Comparison of ENCODE assay signal across 25 cellular contexts in the genomic region with DNA sequence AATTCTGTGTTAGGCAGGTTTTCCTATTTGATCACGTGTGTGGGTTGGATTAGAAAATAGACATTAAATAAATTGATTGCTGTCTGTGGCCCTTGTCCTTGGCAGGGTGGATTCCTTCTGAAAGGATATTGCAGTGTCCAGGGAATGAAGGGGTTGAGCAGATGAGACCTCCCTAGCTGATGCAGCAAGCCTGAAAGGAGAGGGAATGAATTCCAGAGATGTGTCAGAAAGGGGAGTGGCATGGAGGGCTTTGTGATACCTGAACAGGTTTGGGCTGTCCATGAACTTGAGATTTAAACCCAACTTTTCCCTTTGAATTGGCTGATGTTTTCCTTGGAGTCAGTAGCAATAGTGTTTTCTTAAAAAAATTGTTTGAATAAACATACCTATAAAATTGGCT.
A peak's percentile ranks its signal among the peaks of the same experiment; 100 is the strongest.
DNase-seq lines count a peak whose midpoint lies in the region; ATAC-seq, FAIRE-seq and TF ChIP-seq lines count a peak whose summit lies in the region.
"Had no signal": no experiment of that assay in that cellular context is flagged by ENCODE, and none has a peak within 500 bp of the region (broad histone marks: within the 10 kb centered on the region; RNA-seq: fewer than 3 reads in every experiment).

No MANE protein-coding gene starts in this region.

- H3K23me2 ChIP-seq in H9 (ENCODE audit: insufficient read length, low read depth, low read length, poor library complexity, severe bottlenecking) (no peaks in the 10 kb centered on the region), H1 (ENCODE audit: low read depth, low read length) (no peaks in the 10 kb centered on the region)

- H2AK5ac ChIP-seq in H9 (ENCODE audit: insufficient read length, low read length): no peak overlapping the region
- no peak overlapping the region for H2AK5ac ChIP-seq in H1 (ENCODE audit: low read depth, low read length)

- H4K91ac ChIP-seq in H9 (ENCODE audit: insufficient read length, low read depth, low read length) (no peak overlapping the region), H1 (replicated peaks; ENCODE audit: insufficient read length, low read length) (no peak overlapping the region)

- H3K4me1 Mint-ChIP-seq in H9 (peaks cover 15 to 49% of the 10 kb centered on the region in 2 experiments), nephron progenitor cell (peaks cover 16% of the 10 kb centered on the region)
- H3K4me1 Mint-ChIP-seq: CD14-positive monocyte; CD4-positive, alpha-beta memory T cell; CD4-positive, CD25-positive, alpha-beta regulatory T cell; CD8-positive, alpha-beta memory T cell had no signal

- TF ChIP-seq RAD21 in H1 (IDR thresholded peaks at IDR 0.05 in 1 of 2, conservative IDR thresholded peaks at IDR 0.05 in 1 of 2; ENCODE audit: low read depth in 2 of 2, low read length in 2 of 2): no peak

- peaks cover 7% of the 10 kb centered on the region for H3K4me1 ChIP-seq in H9 (ENCODE audit: insufficient read depth, low read length)
- peaks cover 0 to 13% (median 4%) of the 10 kb centered on the region in 4 experiments; a peak in 5 of 7 replicates for H3K4me1 ChIP-seq in H1 (replicated peaks in 1 of 4; ENCODE audit: control insufficient read depth in 3 of 4, insufficient read depth in 4 of 4, low read length in 3 of 4)
- H3K4me1 ChIP-seq: BE2C, BLaER1 had no signal

- TF ChIP-seq CTCF in H9 (conservative IDR thresholded peaks at IDR 0.05) (no peak), H1 (IDR thresholded peaks at IDR 0.05; ENCODE audit: control extremely low read depth in 1 of 3, insufficient read depth in 1 of 3, low read depth in 1 of 3, low read length in 3 of 3) (no peak), nephron progenitor cell (IDR thresholded peaks at IDR 0.05) (no peak)

- no peak overlapping the region for H2BK5ac ChIP-seq in H9 (ENCODE audit: insufficient read length, low read length)
- H2BK5ac ChIP-seq in H1 (ENCODE audit: low read depth, low read length): no peak overlapping the region

- H3K27ac ChIP-seq in H9 (ENCODE audit: insufficient read length, low read depth, low read length) (no peak overlapping the region), H1 (ENCODE audit: low read depth, low read length) (no peak overlapping the region)
- H3K27ac ChIP-seq: BLaER1 had no signal

- peak overlapping the region in 2 of 3 experiments; percentile 54 to 85; a peak in 3 of 7 replicates for H3K27ac Mint-ChIP-seq in H9
- H3K27ac Mint-ChIP-seq in nephron progenitor cell: peak overlapping the region; percentile 86
- H3K27ac Mint-ChIP-seq: CD14-positive monocyte; CD4-positive, alpha-beta memory T cell; CD4-positive, CD25-positive, alpha-beta regulatory T cell; CD8-positive, alpha-beta memory T cell had no signal

- POLR2A ChIA-PET in H1 (lab: Charles Lee; ENCODE audit: partially characterized antibody): interaction anchor here (0.6 kb wide), 1 partner anchor 274 kb away, joined by 4 read pairs; no protein-coding TSS in a partner anchor

- H2BK120ac ChIP-seq in H9 (ENCODE audit: low read depth, low read length, poor library complexity, severe bottlenecking) (no peak overlapping the region), H1 (replicated peaks; ENCODE audit: low read depth, low read length) (no peak overlapping the region)

- H3K9me3 Mint-ChIP-seq in H9 (no peaks in the 10 kb centered on the region; a peak in 1 of 5 replicates), nephron progenitor cell (peaks cover 15% of the 10 kb centered on the region)
- H3K9me3 Mint-ChIP-seq: CD4-positive, alpha-beta memory T cell; CD4-positive, CD25-positive, alpha-beta regulatory T cell had no signal

- peak; percentile 48 for FAIRE-seq in H1 (lab: Jason Lieb, UNC)
- FAIRE-seq: A204.1, G401.6, GM12891 had no signal

- H3T11ph ChIP-seq in H9 (ENCODE audit: low read length): no peak overlapping the region

- H3K79me2 ChIP-seq in H9 (ENCODE audit: insufficient read depth, low read length): peaks cover 10% of the 10 kb centered on the region; the same call in 1 of the 2 replicates
- H3K79me2 ChIP-seq in H1 (ENCODE audit: control insufficient read depth in 1 of 2, insufficient read depth in 2 of 2, low read length in 2 of 2): peaks cover 0 to 98% of the 10 kb centered on the region in 2 experiments; a peak in 3 of 4 replicates

- CTCF ChIA-PET in H1 (lab: Charles Lee; ENCODE audit: partially characterized antibody): no interaction called here

- H2AFZ ChIP-seq in H9 (ENCODE audit: low read length) (no peak overlapping the region), H1 (ENCODE audit: low read length) (no peak overlapping the region)

- no peak overlapping the region for H4K8ac ChIP-seq in H9 (replicated peaks; ENCODE audit: insufficient read length, low read depth, low read length)
- no peak overlapping the region for H4K8ac ChIP-seq in H1 (ENCODE audit: extremely low read depth, insufficient read depth, low read length)

- H3K18ac ChIP-seq in H9 (ENCODE audit: insufficient read length, low read depth, low read length) (no peak overlapping the region), H1 (ENCODE audit: extremely low read depth, low read length) (no peak overlapping the region)

- H3K4ac ChIP-seq in H9 (ENCODE audit: low read depth, low read length) (no peak overlapping the region), H1 (replicated peaks; ENCODE audit: insufficient read length, low read depth, low read length) (no peak overlapping the region)

- DNase-seq in H9: no peak
- DNase-seq in H1 (ENCODE audit: low read depth in 1 of 2, low spot score in 2 of 2): no peak
- no peak for DNase-seq in nephron progenitor cell
- DNase-seq in DMS53 treated with DMSO at 0.1 percent for 48 hours (lab: John Stamatoyannopoulos, UW; ENCODE audit: unreplicated experiment): no peak
- DNase-seq: 8988T; ACHN; BE2C; C1 segment of cervical spinal cord; CD4-positive, alpha-beta memory T cell; CD4-positive, CD25-positive, alpha-beta regulatory T cell; CD8-positive, alpha-beta memory T cell; COR-L47; DMS 273 treated with DMSO at 0.1 percent for 48 hours; DMS153; DMS53; DMS79 treated with DMSO at 0.1 percent for 48 hours; GF-D8 had no signal

- H3K27me3 ChIP-seq in H9 (ENCODE audit: insufficient read depth, low read length) (no peaks in the 10 kb centered on the region), H1 (replicated peaks in 1 of 4; ENCODE audit: control insufficient read depth in 3 of 4, extremely low read depth in 1 of 4, insufficient read depth in 3 of 4, low read length in 3 of 4) (no peaks in the 10 kb centered on the region)
- H3K27me3 ChIP-seq: BE2C, BLaER1 had no signal

- no peak overlapping the region for H3K4me2 ChIP-seq in H9 (ENCODE audit: insufficient read depth, insufficient read length, low read length)
- H3K4me2 ChIP-seq in H1 (ENCODE audit: insufficient read depth in 1 of 2, low read depth in 2 of 2, low read length in 2 of 2): no peak overlapping the region
- H3K4me2 ChIP-seq: BLaER1 had no signal

- H3K14ac ChIP-seq in H9 (ENCODE audit: insufficient read depth, low read length) (no peak overlapping the region), H1 (ENCODE audit: insufficient read length) (no peak overlapping the region)

- no peak overlapping the region for H2BK15ac ChIP-seq in H9 (ENCODE audit: low read depth, low read length)
- H2BK15ac ChIP-seq in H1 (ENCODE audit: low read length): no peak overlapping the region; the same call in 1 of the 2 replicates

- no peak overlapping the region for H2BK12ac ChIP-seq in H9 (ENCODE audit: insufficient read length, low read depth, low read length)
- no peak overlapping the region for H2BK12ac ChIP-seq in H1 (ENCODE audit: low read depth, low read length)

- H3K9me3 ChIP-seq in H9 (ENCODE audit: control insufficient read depth, low read depth, low read length) (no peaks in the 10 kb centered on the region), H1 (ENCODE audit: insufficient read depth in 2 of 2, low read depth in 1 of 2, low read length in 1 of 2) (no peaks in the 10 kb centered on the region)
- H3K9me3 ChIP-seq: BE2C, BLaER1 had no signal

- H4K20me1 ChIP-seq in H9 (ENCODE audit: control insufficient read depth, insufficient read depth, insufficient read length) (no peaks in the 10 kb centered on the region), H1 (replicated peaks in 1 of 2; ENCODE audit: control insufficient read depth in 1 of 2, insufficient read depth in 2 of 2, low read length in 2 of 2) (peaks cover 0 to 3% of the 10 kb centered on the region in 2 experiments)
- H4K20me1 ChIP-seq: BLaER1 had no signal

- no peak for TF ChIP-seq EP300 in H1 (IDR thresholded peaks at IDR 0.05; ENCODE audit: borderline replicate concordance in 1 of 2, low read depth in 2 of 2, low read length in 2 of 2)

- no peak overlapping the region for H3K9ac ChIP-seq in H9 (ENCODE audit: extremely low read depth, insufficient read length, low read length)
- H3K9ac ChIP-seq in H1 (replicated peaks in 1 of 4; ENCODE audit: extremely low read depth in 1 of 4, low read depth in 3 of 4, low read length in 3 of 4): no peak overlapping the region
- H3K9ac ChIP-seq: BLaER1 had no signal

- no peaks in the 10 kb centered on the region for H3K79me1 ChIP-seq in H9 (ENCODE audit: insufficient read depth, low read depth, low read length, poor library complexity, severe bottlenecking)
- H3K79me1 ChIP-seq in H1 (ENCODE audit: low read depth, low read length): peaks cover 6% of the 10 kb centered on the region; the same call in 1 of the 2 replicates

- H3K36me3 Mint-ChIP-seq in H9 (ENCODE audit: insufficient read depth in 1 of 3, low read depth in 3 of 3) (peaks cover 3 to 5% (median 4%) of the 10 kb centered on the region in 3 experiments; a peak in 3 of 7 replicates), nephron progenitor cell (ENCODE audit: low read depth) (peaks cover 27% of the 10 kb centered on the region)
- H3K36me3 Mint-ChIP-seq: CD14-positive monocyte; CD4-positive, alpha-beta memory T cell; CD4-positive, CD25-positive, alpha-beta regulatory T cell; CD8-positive, alpha-beta memory T cell had no signal

- H3K23ac ChIP-seq in H9 (ENCODE audit: insufficient read length, low read depth, low read length): no peak overlapping the region
- H3K23ac ChIP-seq in H1 (ENCODE audit: insufficient read length): no peak overlapping the region

- H2BK20ac ChIP-seq in H9 (ENCODE audit: low read depth, low read length, poor library complexity, severe bottlenecking): no peak overlapping the region
- peak overlapping the region; percentile 37; the same call in 1 of the 2 replicates for H2BK20ac ChIP-seq in H1 (ENCODE audit: low read length)

- TF ChIP-seq POLR2A in H1 (IDR thresholded peaks at IDR 0.05; ENCODE audit: control extremely low read depth in 1 of 2, low read depth in 2 of 2, low read length in 2 of 2): no peak

- no CpG with 5 or more reads among the region's 1 CpG for WGBS in H9 (ENCODE audit: extremely low coverage, insufficient read length, low lambda C conversion rate)
- 86% methylated on average over 1 of the region's 1 CpG; no CpG with 5 or more reads in 1 of the 2 experiments for WGBS in H1 (ENCODE audit: extremely low coverage in 1 of 2, insufficient coverage in 1 of 2, insufficient read length in 1 of 2, insufficient replicate concordance in 2 of 2, low coverage in 1 of 2, low lambda C conversion rate in 2 of 2, missing lambda C conversion rate in 1 of 2), 2 experiments

- H3K56ac ChIP-seq in H9 (ENCODE audit: insufficient read length, low read depth, low read length) (no peak overlapping the region), H1 (replicated peaks; ENCODE audit: insufficient read length, low read depth, low read length) (no peak overlapping the region)

- no peaks in the 10 kb centered on the region for H3K27me3 Mint-ChIP-seq in H9 (ENCODE audit: low read depth)
- H3K27me3 Mint-ChIP-seq in nephron progenitor cell (ENCODE audit: low read depth, poor library complexity): peaks cover 4% of the 10 kb centered on the region
- H3K27me3 Mint-ChIP-seq: CD4-positive, alpha-beta memory T cell; CD4-positive, CD25-positive, alpha-beta regulatory T cell had no signal

- ATAC-seq in HG03432 (IDR thresholded peaks at IDR 0.05; ENCODE audit: unreplicated experiment): no peak
- no peak for ATAC-seq in HG02678 (IDR thresholded peaks at IDR 0.05; ENCODE audit: unreplicated experiment)
- no peak for ATAC-seq in GM18517 (IDR thresholded peaks at IDR 0.05; ENCODE audit: unreplicated experiment)

- H3K4me3 Mint-ChIP-seq in H9 (no peak overlapping the region), nephron progenitor cell (no peak overlapping the region)
- H3K4me3 Mint-ChIP-seq: CD14-positive monocyte; CD4-positive, alpha-beta memory T cell; CD4-positive, CD25-positive, alpha-beta regulatory T cell; CD8-positive, alpha-beta memory T cell had no signal

- no peak overlapping the region for H3K4me3 ChIP-seq in H1 (ENCODE audit: extremely low read depth in 1 of 4, insufficient read depth in 2 of 4, low read depth in 3 of 4, low read length in 4 of 4)
- H3K4me3 ChIP-seq: BLaER1 had no signal

- H4K5ac ChIP-seq in H9 (ENCODE audit: insufficient read length, low read depth, low read length): no peak overlapping the region
- H4K5ac ChIP-seq in H1 (ENCODE audit: insufficient read length, low read depth, low read length): no peak overlapping the region

- peaks cover 0 to 5% (median 0%) of the 10 kb centered on the region in 4 experiments; a peak in 3 of 8 replicates for H3K36me3 ChIP-seq in H1 (ENCODE audit: control insufficient read depth in 2 of 4, insufficient read depth in 4 of 4, low read length in 3 of 4)
- H3K36me3 ChIP-seq: BE2C, BLaER1 had no signal
